ENCODE assay signal across 8 cellular contexts in genomic region chr2:157327621-157328102, GRCh38. TPM values are rescaled to one million over a fixed set of nuclear protein-coding genes. Genes with fewer than 3 reads are reported as not detected.
A peak's percentile ranks its signal among the peaks of the same experiment; 100 is the strongest.
DNase-seq lines count a peak whose midpoint lies in the region; TF ChIP-seq lines count a peak whose summit lies in the region.

No MANE protein-coding gene starts in this region.

- peak; percentile 22 for DNase-seq in G401 (ENCODE audit: low spot score)
- peak; percentile 79 for DNase-seq in GM23248
- peak; percentile 91 for DNase-seq in Karpas-422
- DNase-seq in SHP77 treated with DMSO at 0.1 percent for 48 hours (lab: John Stamatoyannopoulos, UW), result peak; percentile 28
- DNase-seq in activated naive CD4-positive, alpha-beta T cell (lab: John Stamatoyannopoulos, UW), result peak; percentile 74 to 89 (median 83)
- DNase-seq in germinal center (ENCODE audit: low spot score), result peak; percentile 82
- DNase-seq in type B pancreatic cell (ENCODE audit: extremely low spot score, unreplicated experiment), result peak; percentile 74

- no peaks in the 10 kb centered on the region for H3K36me3 Mint-ChIP-seq in type B pancreatic cell

- H3K27me3 ChIP-seq in GM23248 (replicated peaks; ENCODE audit: insufficient read depth) (no peaks in the 10 kb centered on the region), Karpas-422 (ENCODE audit: low read length) (no peaks in the 10 kb centered on the region), parathyroid adenoma (ENCODE audit: control insufficient read depth, insufficient read depth, low read length) (no peaks in the 10 kb centered on the region)

- in situ Hi-C loops in G401 (cut with HindIII; ENCODE audit: low sequenced_read_pairs), result no loop called here
- in situ Hi-C loops in GM23248 (cut with MboI), result loop anchor here (25.0 kb wide), 1 partner anchor 685 kb away; no protein-coding TSS in a partner anchor

- no peak overlapping the region for H3K9ac ChIP-seq in GM23248
- H3K9ac ChIP-seq in Karpas-422 (ENCODE audit: low read length), result no peak overlapping the region
- no peak overlapping the region for H3K9ac ChIP-seq in parathyroid adenoma

- no peaks in the 10 kb centered on the region for H3K9me3 Mint-ChIP-seq in type B pancreatic cell

- WGBS in GM23248 (ENCODE audit: low coverage in 1 of 2, low lambda C conversion rate in 2 of 2, missing lambda C conversion rate in 2 of 2), 2 experiments, result 2 to 6% methylated on average over 6 of the region's 6 CpGs

- H3K27ac ChIP-seq in GM23248 (no peak overlapping the region), Karpas-422 (ENCODE audit: low read length) (no peak overlapping the region), parathyroid adenoma (no peak overlapping the region)

- TF ChIP-seq CTCF in parathyroid adenoma (IDR thresholded peaks at IDR 0.05) (peak; percentile 90), type B pancreatic cell (conservative IDR thresholded peaks at IDR 0.05) (peak; percentile 89)

- H3K9me2 ChIP-seq in GM23248 (ENCODE audit: insufficient read depth), result no peaks in the 10 kb centered on the region
- H3K9me2 ChIP-seq in Karpas-422 (replicated peaks; ENCODE audit: insufficient read depth, low read length), result no peaks in the 10 kb centered on the region

- peaks cover 7% of the 10 kb centered on the region for H3K27me3 Mint-ChIP-seq in type B pancreatic cell

- H3K4me1 ChIP-seq in GM23248 (ENCODE audit: insufficient read depth) (0 out of 2 replicates have a peak, but pooled peaks cover 5% of the 10 kb centered on the region), Karpas-422 (ENCODE audit: low read length) (peaks cover 10% of the 10 kb centered on the region), parathyroid adenoma (no peaks in the 10 kb centered on the region)

- no peaks in the 10 kb centered on the region for H4K20me1 ChIP-seq in GM23248 (ENCODE audit: insufficient read depth)
- H4K20me1 ChIP-seq in Karpas-422 (ENCODE audit: insufficient read depth, low read depth, low read length), result no peaks in the 10 kb centered on the region

- H3K4me3 ChIP-seq in GM23248 (no peak overlapping the region), Karpas-422 (ENCODE audit: low read length) (no peak overlapping the region), parathyroid adenoma (ENCODE audit: low read depth, low read length) (no peak overlapping the region)

- H3K4me1 Mint-ChIP-seq in type B pancreatic cell (ENCODE audit: unreplicated experiment), result no peaks in the 10 kb centered on the region

- H3K9me3 ChIP-seq in GM23248 (ENCODE audit: low read depth), result no peaks in the 10 kb centered on the region
- no peaks in the 10 kb centered on the region for H3K9me3 ChIP-seq in Karpas-422 (ENCODE audit: low read length)
- no peaks in the 10 kb centered on the region for H3K9me3 ChIP-seq in parathyroid adenoma (ENCODE audit: control insufficient read depth, low read length)

- H3K36me3 ChIP-seq in GM23248 (ENCODE audit: low read depth) (no peaks in the 10 kb centered on the region), Karpas-422 (ENCODE audit: insufficient read depth, low read length) (no peaks in the 10 kb centered on the region), parathyroid adenoma (ENCODE audit: control insufficient read depth, insufficient read depth, low read length) (no peaks in the 10 kb centered on the region)

- no peak overlapping the region for H3K4me3 Mint-ChIP-seq in type B pancreatic cell

- H3K79me2 ChIP-seq in GM23248 (ENCODE audit: insufficient read depth) (no peaks in the 10 kb centered on the region), Karpas-422 (ENCODE audit: low read length) (no peaks in the 10 kb centered on the region), parathyroid adenoma (no peaks in the 10 kb centered on the region)

- no peak overlapping the region for H3K27ac Mint-ChIP-seq in type B pancreatic cell

- no peak overlapping the region for H3K4me2 ChIP-seq in GM23248 (ENCODE audit: unreplicated experiment)
- peak overlapping the region; percentile 14 for H3K4me2 ChIP-seq in Karpas-422 (ENCODE audit: low read depth, low read length, poor library complexity, severe bottlenecking)
- H3K4me2 ChIP-seq in parathyroid adenoma (ENCODE audit: low read length), result no peak overlapping the region

- no peaks in the 10 kb centered on the region for H3F3A ChIP-seq in GM23248 (ENCODE audit: insufficient read depth)

- peak overlapping the region; percentile 45 for H2AFZ ChIP-seq in GM23248
- no peak overlapping the region for H2AFZ ChIP-seq in Karpas-422 (ENCODE audit: low read length)
- H2AFZ ChIP-seq in parathyroid adenoma, result no peak overlapping the region

RNA-seq across cellular contexts. Expression of gene ERMN, which starts 2.0 kb away (rescaled TPM):
- total RNA-seq in G401 (2014; rRNA removed; shearing (Covaris generic)), result not detected in 2 replicates
- not detected in 2 replicates for total RNA-seq in GM23248 (2014; rRNA removed; shearing (Covaris generic))
- polyA plus RNA-seq in GM23248 (2016; fragmentation: Nextera tagmentation; extraction: Ambion mirVana), result not detected in 2 replicates
- total RNA-seq in Karpas-422 (2014; rRNA removed; shearing (Covaris generic); ENCODE audit: low replicate concordance), result 5.8 and 8.2 TPM in 2 replicates
- total RNA-seq in type B pancreatic cell (ENCODE audit: low replicate concordance), result 1.2 and 1.6 TPM in 2 replicates

Comparison
In these comparisons a context has a peak if more than half of its experiments do, and no peak if none do; other contexts are left out.
1. DNase-seq: peak in every context shown above with its lines; median percentile 91 in Karpas-422; 83 in activated naive CD4-positive, alpha-beta T cell; 82 in germinal center; 79 in GM23248; 74 in type B pancreatic cell; 28 in SHP77 treated with DMSO at 0.1 percent for 48 hours; 22 in G401.